ENCODE assay signal across 8 cellular contexts in the genomic region with DNA sequence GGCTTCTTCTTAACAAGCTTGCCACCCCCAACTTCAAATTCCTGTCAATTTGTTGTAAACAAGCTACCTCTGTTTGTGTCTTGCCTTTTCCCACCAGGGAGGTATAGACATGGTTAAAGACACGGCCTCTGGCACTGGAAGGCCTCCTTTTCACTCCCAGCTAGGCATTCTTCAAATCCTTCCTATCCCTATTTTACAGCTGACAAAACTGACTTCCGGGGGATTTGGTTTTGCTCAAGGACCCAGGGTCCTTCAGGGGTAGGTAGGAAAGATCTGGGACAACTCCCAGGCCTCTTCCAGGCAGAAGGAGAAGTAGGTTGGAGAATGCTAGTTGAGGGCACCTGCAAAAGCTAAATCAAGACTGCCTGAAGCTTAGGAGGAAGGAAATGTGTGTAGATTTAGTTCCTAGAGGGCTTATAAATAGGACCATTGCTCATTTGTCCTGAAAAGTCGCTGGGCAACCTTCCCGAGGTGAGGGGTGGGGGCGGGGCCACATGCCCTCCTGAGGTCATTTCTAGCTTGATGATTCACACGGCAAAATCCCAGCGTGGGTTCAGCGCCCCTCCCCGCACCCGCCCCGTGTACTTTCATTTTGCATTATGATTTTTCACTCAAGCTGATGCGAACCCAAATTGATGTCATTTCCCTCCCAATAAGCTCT. TPM values are rescaled to one million over a fixed set of nuclear protein-coding genes. Genes with fewer than 3 reads are reported as not detected.
A peak's percentile ranks its signal among the peaks of the same experiment; 100 is the strongest.
DNase-seq lines count a peak whose midpoint lies in the region; ATAC-seq and TF ChIP-seq lines count a peak whose summit lies in the region.

No MANE protein-coding gene starts in this region.

- intact Hi-C loops in dorsolateral prefrontal cortex (cut with DNase I): no loop called here

- H3K9me2 ChIP-seq in DOHH2 (replicated peaks; ENCODE audit: control insufficient read depth, low read length): no peaks in the 10 kb centered on the region

- H3K4me1 ChIP-seq in DOHH2 (ENCODE audit: control insufficient read depth, low read length): peaks cover 8% of the 10 kb centered on the region

- TF ChIP-seq CTCF in DOHH2 (IDR thresholded peaks at IDR 0.05; ENCODE audit: low read depth, low read length, poor library complexity, severe bottlenecking) (no peak), astrocyte of the cerebellum (IDR thresholded peaks at IDR 0.05; ENCODE audit: low read depth, low read length, missing control alignments) (no peak), dorsolateral prefrontal cortex (IDR thresholded peaks at IDR 0.05 in 54 of 56, conservative IDR thresholded peaks at IDR 0.05 in 2 of 56; ENCODE audit: low read depth in 1 of 56, partially characterized antibody in 56 of 56) (no peak)

- in situ Hi-C loops in astrocyte of the cerebellum (cut with HindIII; ENCODE audit: low sequenced_read_pairs): no loop called here

- H3K4me3 ChIP-seq in DOHH2 (ENCODE audit: low read length): no peak overlapping the region
- H3K4me3 ChIP-seq in astrocyte of the cerebellum (ENCODE audit: low read depth, low read length): no peak overlapping the region
- peak overlapping the region in 23 of 59 donors; percentile 1 to 36 (median 20) for H3K4me3 ChIP-seq in dorsolateral prefrontal cortex

- H3K27ac ChIP-seq in DOHH2 (ENCODE audit: low read depth, low read length) (no peak overlapping the region), dorsolateral prefrontal cortex (peak overlapping the region in 3 of 59 donors; percentile 11 to 40 (median 18))

- H3K36me3 ChIP-seq in DOHH2 (ENCODE audit: control insufficient read depth, low read length): no peaks in the 10 kb centered on the region

- no peaks in the 10 kb centered on the region for H3K9me3 ChIP-seq in DOHH2 (ENCODE audit: control insufficient read depth, insufficient read depth, low read length)

- peak overlapping the region; percentile 4; the same call in 1 of the 2 replicates for H3K4me2 ChIP-seq in DOHH2 (ENCODE audit: low read length)

- no peaks in the 10 kb centered on the region for H4K20me1 ChIP-seq in DOHH2 (ENCODE audit: control insufficient read depth, insufficient read depth, low read depth, low read length)

- no peaks in the 10 kb centered on the region for H3F3A ChIP-seq in DOHH2 (ENCODE audit: control insufficient read depth, insufficient read depth)

- DNase-seq in T-helper 9 cell (peak; percentile 21), astrocyte of the cerebellum (ENCODE audit: low read depth) (peak; percentile 42), kidney tubule cell (ENCODE audit: low spot score) (peak; percentile 88), dorsolateral prefrontal cortex (no peak)
- peak; percentile 86 for DNase-seq in stimulated activated CD4-positive, alpha-beta T cell treated with anti-CD3 and anti-CD28 coated beads, Interleukin-4, amount 100 ng/mL, for 24 hours

- no peaks in the 10 kb centered on the region for H3K79me2 ChIP-seq in DOHH2 (ENCODE audit: control insufficient read depth, low read length)

- ATAC-seq in HG02852 (IDR thresholded peaks at IDR 0.05; ENCODE audit: unreplicated experiment): peak; percentile 59
- ATAC-seq in HG03135 (IDR thresholded peaks at IDR 0.05; ENCODE audit: unreplicated experiment): no peak

- H3K27me3 ChIP-seq in DOHH2 (ENCODE audit: control insufficient read depth, low read length) (peaks cover 34% of the 10 kb centered on the region), dorsolateral prefrontal cortex (no peaks in the 10 kb centered on the region)

RNA-seq across cellular contexts. Expression of a gene that starts 36.3 kb away (rescaled TPM):
- total RNA-seq in dorsolateral prefrontal cortex: 10 to 100 TPM; 14.2 to 36.0 (median 21.6) TPM

Comparison
In these comparisons a context has a peak if more than half of its experiments do, and no peak if none do; other contexts are left out.
1. DNase-seq: peak in T-helper 9 cell (single experiment), astrocyte of the cerebellum (single experiment), kidney tubule cell (single experiment) and stimulated activated CD4-positive, alpha-beta T cell treated with anti-CD3 and anti-CD28 coated beads, Interleukin-4, amount 100 ng/mL, for 24 hours (single experiment); none in dorsolateral prefrontal cortex (0 of 10).